In the genomic region with DNA sequence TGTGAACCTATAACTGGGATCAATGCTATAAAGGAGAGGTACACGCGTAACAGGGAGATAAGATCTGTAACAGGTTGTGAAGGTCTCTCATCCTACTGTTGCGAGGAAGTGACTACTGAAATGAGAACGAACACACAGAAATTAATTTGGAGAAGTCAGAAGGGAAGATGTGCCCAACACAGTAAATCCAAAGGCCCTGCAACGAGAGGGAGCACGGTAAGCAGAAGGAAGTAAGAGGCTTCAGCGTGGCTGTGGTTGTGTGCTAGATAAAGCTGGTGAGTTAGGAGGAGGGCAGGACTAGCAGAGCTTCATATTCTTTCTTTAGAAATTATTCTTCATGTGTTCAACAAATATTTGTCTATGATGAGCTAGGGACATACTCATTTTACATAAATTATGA, we compare ENCODE assay signal across 16 cellular contexts. TPM values are rescaled to one million over a fixed set of nuclear protein-coding genes. Genes with fewer than 3 reads are reported as not detected.
DNase-seq lines count a peak whose midpoint lies in the region; ATAC-seq and TF ChIP-seq lines count a peak whose summit lies in the region.
"Had no signal": no experiment of that assay in that cellular context is flagged by ENCODE, and none has a peak within 500 bp of the region (broad histone marks: within the 10 kb centered on the region; RNA-seq: fewer than 3 reads in every experiment).

No MANE protein-coding gene starts in this region.

- CTCF ChIA-PET in CD4-positive, alpha-beta memory T cell (lab: Charles Lee; ENCODE audit: partially characterized antibody) = interaction anchor here (1.2 to 3.8 kb wide), 7 partner anchors 13 to 398 kb away, joined by 3 to 36 read pairs (median 18); partner anchors contain the start of gene INPP5D
- CTCF ChIA-PET in Caco-2 (lab: Charles Lee) = no interaction called here

- peaks cover 5 to 14% of the 10 kb centered on the region in 2 donors for H3K36me3 Mint-ChIP-seq in CD4-positive, alpha-beta memory T cell
- H3K36me3 Mint-ChIP-seq in T-helper 17 cell (ENCODE audit: low read depth) (peaks cover 2% of the 10 kb centered on the region), Caco-2 (ENCODE audit: insufficient read depth, unreplicated experiment) (peaks cover 11% of the 10 kb centered on the region)

- TF ChIP-seq CTCF in Caco-2 (IDR thresholded peaks at IDR 0.05; ENCODE audit: insufficient read depth in 1 of 2, low read depth in 1 of 2, low read length in 1 of 2, severe bottlenecking in 1 of 2, unreplicated experiment in 1 of 2) = no peak

- H3K36me3 ChIP-seq in CD4-positive, alpha-beta memory T cell (ENCODE audit: insufficient read depth, low read length) = peaks cover 5% of the 10 kb centered on the region
- no peaks in the 10 kb centered on the region for H3K36me3 ChIP-seq in effector memory CD4-positive, alpha-beta T cell (ENCODE audit: control insufficient read depth, insufficient read depth, low read length)
- no peaks in the 10 kb centered on the region for H3K36me3 ChIP-seq in Caco-2 (ENCODE audit: control insufficient read depth, insufficient read depth, low read length)
- H3K36me3 ChIP-seq: brain microvascular endothelial cell, thoracic aorta had no signal

- no peaks in the 10 kb centered on the region for H3K9me3 Mint-ChIP-seq in CD4-positive, alpha-beta memory T cell
- no peaks in the 10 kb centered on the region for H3K9me3 Mint-ChIP-seq in Caco-2 (ENCODE audit: unreplicated experiment)
- H3K9me3 Mint-ChIP-seq: nephron had no signal

- H3K27me3 Mint-ChIP-seq in CD4-positive, alpha-beta memory T cell = no peaks in the 10 kb centered on the region
- H3K27me3 Mint-ChIP-seq in T-helper 17 cell = no peaks in the 10 kb centered on the region
- H3K27me3 Mint-ChIP-seq in Caco-2 (ENCODE audit: insufficient read depth, unreplicated experiment) = no peaks in the 10 kb centered on the region

- peaks cover 68% of the 10 kb centered on the region for H3K4me1 ChIP-seq in CD4-positive, alpha-beta memory T cell (ENCODE audit: insufficient read depth, low read length)
- H3K4me1 ChIP-seq in effector memory CD4-positive, alpha-beta T cell (ENCODE audit: control insufficient read depth, insufficient read depth, low read length, poor library complexity, severe bottlenecking) = peaks cover 31% of the 10 kb centered on the region
- H3K4me1 ChIP-seq in Caco-2 = peaks cover 3% of the 10 kb centered on the region; the same call in 1 of the 2 replicates

- intact Hi-C loops in CD4-positive, alpha-beta memory T cell (cut with micrococcal nuclease) = loop anchor here (10.0 kb wide), 1 partner anchor 554 kb away; the partner anchor contains the start of gene GIGYF2
- intact Hi-C loops in Caco-2 (cut with micrococcal nuclease; ENCODE audit: unreplicated experiment) = no loop called here

- no TSS peak for BruUV-seq in Caco-2 (replicated peaks; lab: Mats Ljungman, UMichigan)

- peak overlapping the region; percentile 75 to 95 (median 87) for H3K27ac Mint-ChIP-seq in CD4-positive, alpha-beta memory T cell
- peak overlapping the region; percentile 95 for H3K27ac Mint-ChIP-seq in T-helper 17 cell
- H3K27ac Mint-ChIP-seq in Caco-2 (ENCODE audit: unreplicated experiment) = no peak overlapping the region
- H3K27ac Mint-ChIP-seq: nephron had no signal

- H3K4me3 ChIP-seq in CD4-positive, alpha-beta memory T cell (ENCODE audit: low read length in 2 of 2) = no peak overlapping the region
- no peak overlapping the region for H3K4me3 ChIP-seq in effector memory CD4-positive, alpha-beta T cell (ENCODE audit: insufficient read depth, low read depth, low read length, poor library complexity, severe bottlenecking)
- H3K4me3 ChIP-seq in Caco-2 (ENCODE audit: low read depth, low read length) = no peak overlapping the region
- H3K4me3 ChIP-seq: thoracic aorta had no signal

- peak overlapping the region in 7 of 8 donors; percentile 31 to 76 (median 57) for H3K4me3 Mint-ChIP-seq in CD4-positive, alpha-beta memory T cell
- H3K4me3 Mint-ChIP-seq in T-helper 17 cell (peak overlapping the region; percentile 31), Caco-2 (ENCODE audit: unreplicated experiment) (no peak overlapping the region)

- POLR2A ChIA-PET in CD4-positive, alpha-beta memory T cell (lab: Charles Lee; ENCODE audit: partially characterized antibody) = interaction anchor here (0.9 to 7.1 kb wide), 5 partner anchors 8 to 170 kb away, joined by 3 to 162 read pairs (median 13); no protein-coding TSS in a partner anchor
- POLR2A ChIA-PET in Caco-2 (lab: Charles Lee) = no interaction called here

- peak in 2 of 5 donors; percentile 34 to 37 for DNase-seq in CD4-positive, alpha-beta memory T cell
- DNase-seq in Kasumi-1 (lab: John Stamatoyannopoulos, UW) = peak; percentile 63 to 65
- DNase-seq in T-helper 17 cell = no peak
- DNase-seq in effector memory CD4-positive, alpha-beta T cell = no peak
- no peak for DNase-seq in GOT3 (lab: John Stamatoyannopoulos, UW)
- no peak for DNase-seq in Caco-2
- DNase-seq: brain microvascular endothelial cell, left colon, NCI-H2107, NCI-H82 had no signal

- H3K9me3 ChIP-seq in CD4-positive, alpha-beta memory T cell (ENCODE audit: control insufficient read depth in 1 of 2, low read length in 2 of 2) = no peaks in the 10 kb centered on the region
- H3K9me3 ChIP-seq in T-helper 17 cell (ENCODE audit: control insufficient read depth, low read length, poor library complexity, severe bottlenecking) (no peaks in the 10 kb centered on the region), Caco-2 (no peaks in the 10 kb centered on the region)
- no peaks in the 10 kb centered on the region for H3K9me3 ChIP-seq in effector memory CD4-positive, alpha-beta T cell (ENCODE audit: control insufficient read depth, low read length)
- H3K9me3 ChIP-seq: thoracic aorta had no signal

- ATAC-seq in T-helper 17 cell (no peak), HG02938 (IDR thresholded peaks at IDR 0.05; ENCODE audit: unreplicated experiment) (no peak)
- ATAC-seq: left colon had no signal

- no peaks in the 10 kb centered on the region for H3K27me3 ChIP-seq in CD4-positive, alpha-beta memory T cell (ENCODE audit: insufficient read depth, low read length)
- no peaks in the 10 kb centered on the region for H3K27me3 ChIP-seq in effector memory CD4-positive, alpha-beta T cell (replicated peaks; ENCODE audit: control insufficient read depth, insufficient read depth, low read length, poor library complexity, severe bottlenecking)
- H3K27me3 ChIP-seq in Caco-2 (replicated peaks; ENCODE audit: control insufficient read depth, insufficient read depth, low read length) = no peaks in the 10 kb centered on the region
- H3K27me3 ChIP-seq: brain microvascular endothelial cell had no signal

- H3K4me1 Mint-ChIP-seq in CD4-positive, alpha-beta memory T cell = peaks cover 41 to 77% (median 54%) of the 10 kb centered on the region in 4 donors
- H3K4me1 Mint-ChIP-seq in T-helper 17 cell (peaks cover 45% of the 10 kb centered on the region), Caco-2 (ENCODE audit: low read depth, unreplicated experiment) (peaks cover 6% of the 10 kb centered on the region)

- no peak overlapping the region for H3K27ac ChIP-seq in CD4-positive, alpha-beta memory T cell (ENCODE audit: low read depth, low read length)
- H3K27ac ChIP-seq in effector memory CD4-positive, alpha-beta T cell (ENCODE audit: insufficient read depth, low read length, poor library complexity, severe bottlenecking) = peak overlapping the region; percentile 77
- H3K27ac ChIP-seq: brain microvascular endothelial cell, thoracic aorta had no signal

RNA-seq across cellular contexts. Expression of gene ATG16L1, which starts 2.5 kb away (rescaled TPM):
- 10 to 100 TPM; 81.1 to 89.4 TPM for total RNA-seq in CD4-positive, alpha-beta memory T cell
- 10 to 100 TPM; 12.3 to 20.0 TPM for polyA plus RNA-seq in CD4-positive, alpha-beta memory T cell
- 100 to 1,000 TPM in 1 of 2 donors, 10 to 100 TPM in 1; 87.3 to 115 TPM for total RNA-seq in T-helper 17 cell
- total RNA-seq in Caco-2 (2022) = 20.1 and 24.4 TPM in 2 replicates

RNA-seq across cellular contexts. Expression of gene SAG, which starts 58.6 kb away (rescaled TPM):
- under 1 TPM in 1 of 2 experiments, not detected in 1; 0.06 TPM for total RNA-seq in CD4-positive, alpha-beta memory T cell
- not detected for polyA plus RNA-seq in CD4-positive, alpha-beta memory T cell
- total RNA-seq in T-helper 17 cell (under 1 TPM; 0.10 to 0.25 TPM), Caco-2 (2022) (not detected in 2 replicates)
- total RNA-seq: left colon, MCF 10A, renal cortical epithelial cell, SK-MEL-5, thoracic aorta had no signal

Comparison
In these comparisons a context has a peak if more than half of its experiments do, and no peak if none do; other contexts are left out.
1. DNase-seq: peak in Kasumi-1 (2 of 2); none in T-helper 17 cell (0 of 3), effector memory CD4-positive, alpha-beta T cell (0 of 3), GOT3 (single experiment) and Caco-2 (0 of 2).